Comparison of ENCODE assay signal across 16 cellular contexts in the genomic region with DNA sequence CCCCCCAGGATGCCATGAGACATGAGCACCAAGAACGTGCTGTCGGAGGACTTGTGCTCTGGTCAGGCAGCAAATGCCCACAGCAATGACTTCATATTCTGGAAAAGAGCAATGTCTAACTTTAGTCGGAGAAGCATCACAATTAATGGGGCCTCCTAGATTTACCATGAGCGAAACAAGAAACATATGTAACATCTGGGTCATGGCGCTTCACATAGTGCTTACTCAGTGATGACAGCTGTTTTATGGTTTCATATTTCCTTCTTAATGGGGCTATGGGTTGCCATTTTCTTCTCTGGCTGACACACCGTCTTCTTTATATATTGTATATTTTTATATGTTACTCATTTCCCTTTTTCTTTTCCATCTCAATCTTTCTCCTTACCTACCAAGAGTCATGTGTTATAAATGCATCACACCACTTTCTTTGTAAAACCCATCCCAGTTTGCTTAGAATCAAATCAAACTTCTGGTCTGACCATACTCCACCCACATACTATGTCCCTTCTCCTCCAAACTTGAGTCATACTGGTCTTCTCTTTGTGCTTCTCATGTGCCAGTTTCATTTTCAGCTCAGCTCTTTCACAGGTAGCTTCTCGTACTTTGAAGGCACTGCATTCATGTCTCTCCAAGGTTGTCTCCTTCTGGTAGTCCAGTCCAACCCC. TPM values are rescaled to one million over a fixed set of nuclear protein-coding genes. Genes with fewer than 3 reads are reported as not detected.
DNase-seq lines count a peak whose midpoint lies in the region; ATAC-seq and TF ChIP-seq lines count a peak whose summit lies in the region.
"Had no signal": no experiment of that assay in that cellular context is flagged by ENCODE, and none has a peak within 500 bp of the region (broad histone marks: within the 10 kb centered on the region; RNA-seq: fewer than 3 reads in every experiment).

No MANE protein-coding gene starts in this region.

- intact Hi-C loops in activated CD4-positive, alpha-beta memory T cell treated with anti-CD3 and anti-CD28 coated beads for 36 hours (cut with micrococcal nuclease) = loop anchor here (1.0 kb wide), 4 partner anchors 9 to 202 kb away; a partner anchor contains a TSS
- intact Hi-C loops in vagina (cut with DNase I) = no loop called here
- intact Hi-C loops in activated T-helper 1 cell treated with anti-CD3 and anti-CD28 coated beads, Interleukin-12 subunit alpha, Interleukin-12 subunit beta, Interleukin-2, Interleukin-4 antibody, amounts not matched to agents 30 ng/mL and 10 ng/mL and 1 ng/mL, durations not matched to agents 14 hours and 24 hours and 36 hours (cut with micrococcal nuclease) = no loop called here

- in situ Hi-C loops in GM13977 (cut with MboI; ENCODE audit: low pct_unique_long_range_greater_than_20kb, low sequenced_read_pairs, unreplicated experiment) = no loop called here

- H3K27me3 ChIP-seq in AG04450 (ENCODE audit: control insufficient read depth, insufficient read depth, low read length) (no peaks in the 10 kb centered on the region), vagina (no peaks in the 10 kb centered on the region)
- H3K27me3 ChIP-seq: SJCRH30, stomach had no signal

- H3K9me3 Mint-ChIP-seq in activated CD4-positive, alpha-beta memory T cell treated with anti-CD3 and anti-CD28 coated beads for 36 hours = no peaks in the 10 kb centered on the region
- H3K9me3 Mint-ChIP-seq in activated T-helper 1 cell treated with anti-CD3 and anti-CD28 coated beads, Interleukin-12 subunit alpha, Interleukin-12 subunit beta, Interleukin-2, Interleukin-4 antibody, amounts not matched to agents 30 ng/mL and 10 ng/mL and 1 ng/mL, durations not matched to agents 14 hours and 24 hours and 36 hours = peaks cover 3% of the 10 kb centered on the region

- H3K4me3 ChIP-seq in AG04450 (ENCODE audit: low read depth, low read length) = no peak overlapping the region
- H3K4me3 ChIP-seq in vagina = no peak overlapping the region
- H3K4me3 ChIP-seq: SJCRH30, smooth muscle cell, stomach had no signal

- CTCF ChIA-PET in AG04450 (lab: Charles Lee) = interaction anchor here (1.1 kb wide), 1 partner anchor 12 kb away, joined by 5 read pairs; no protein-coding TSS in a partner anchor
- CTCF ChIA-PET in activated CD4-positive, alpha-beta memory T cell treated with anti-CD3 and anti-CD28 coated beads for 36 hours (lab: Charles Lee) = interaction anchor here (0.7 to 1.7 kb wide), 2 partner anchors 39 to 93 kb away, joined by 5 to 6 read pairs; no protein-coding TSS in a partner anchor

- H3K4me1 Mint-ChIP-seq in activated CD4-positive, alpha-beta memory T cell treated with anti-CD3 and anti-CD28 coated beads for 36 hours (ENCODE audit: low read depth) = peaks cover 30% of the 10 kb centered on the region
- peaks cover 13% of the 10 kb centered on the region for H3K4me1 Mint-ChIP-seq in activated T-helper 1 cell treated with anti-CD3 and anti-CD28 coated beads, Interleukin-12 subunit alpha, Interleukin-12 subunit beta, Interleukin-2, Interleukin-4 antibody, amounts not matched to agents 30 ng/mL and 10 ng/mL and 1 ng/mL, durations not matched to agents 14 hours and 24 hours and 36 hours (ENCODE audit: low read depth)

- no peak for TF ChIP-seq POLR2A in vagina (IDR thresholded peaks at IDR 0.05)

- no peaks in the 10 kb centered on the region for H3K27me3 Mint-ChIP-seq in activated CD4-positive, alpha-beta memory T cell treated with anti-CD3 and anti-CD28 coated beads for 36 hours
- no peaks in the 10 kb centered on the region for H3K27me3 Mint-ChIP-seq in activated T-helper 1 cell treated with anti-CD3 and anti-CD28 coated beads, Interleukin-12 subunit alpha, Interleukin-12 subunit beta, Interleukin-2, Interleukin-4 antibody, amounts not matched to agents 30 ng/mL and 10 ng/mL and 1 ng/mL, durations not matched to agents 14 hours and 24 hours and 36 hours (ENCODE audit: insufficient read depth)

- H3K36me3 ChIP-seq in vagina = no peaks in the 10 kb centered on the region
- H3K36me3 ChIP-seq: SJCRH30, stomach had no signal

- H3K27ac ChIP-seq in AG04450 (ENCODE audit: low read depth, low read length) (peak overlapping the region; percentile 86), vagina (no peak overlapping the region)
- H3K27ac ChIP-seq: HL-60, SJCRH30, stomach had no signal

- DNase-seq in AG04450 (ENCODE audit: low read depth, low spot score) (peak; percentile 79), vagina (ENCODE audit: extremely low spot score in 2 of 2) (no peak), NCI-H446 treated with DMSO at 0.1 percent for 48 hours (lab: John Stamatoyannopoulos, UW) (no peak), GM13977 (ENCODE audit: low spot score) (no peak)
- peak; percentile 20 for DNase-seq in activated CD4-positive, alpha-beta memory T cell treated with anti-CD3 and anti-CD28 coated beads for 36 hours
- no peak for DNase-seq in activated T-helper 1 cell treated with anti-CD3 and anti-CD28 coated beads, Interleukin-12 subunit alpha, Interleukin-12 subunit beta, Interleukin-2, Interleukin-4 antibody, amounts not matched to agents 30 ng/mL and 10 ng/mL and 1 ng/mL, durations not matched to agents 14 hours and 24 hours and 36 hours (ENCODE audit: low spot score)
- DNase-seq: activated CD8-positive, alpha-beta memory T cell treated with anti-CD3 and anti-CD28 coated beads for 24 hours; hippocampal formation; NCI-H2107; stomach had no signal

- H3K4me3 Mint-ChIP-seq in activated CD4-positive, alpha-beta memory T cell treated with anti-CD3 and anti-CD28 coated beads for 36 hours = peak overlapping the region; percentile 24
- no peak overlapping the region for H3K4me3 Mint-ChIP-seq in activated T-helper 1 cell treated with anti-CD3 and anti-CD28 coated beads, Interleukin-12 subunit alpha, Interleukin-12 subunit beta, Interleukin-2, Interleukin-4 antibody, amounts not matched to agents 30 ng/mL and 10 ng/mL and 1 ng/mL, durations not matched to agents 14 hours and 24 hours and 36 hours

- ATAC-seq in GM18909 (IDR thresholded peaks at IDR 0.05; ENCODE audit: poor library complexity, unreplicated experiment) (peak; percentile 92), HG02759 (IDR thresholded peaks at IDR 0.05; ENCODE audit: unreplicated experiment) (peak; percentile 84)

- peaks cover 22% of the 10 kb centered on the region for H3K36me3 Mint-ChIP-seq in activated CD4-positive, alpha-beta memory T cell treated with anti-CD3 and anti-CD28 coated beads for 36 hours
- peaks cover 10% of the 10 kb centered on the region for H3K36me3 Mint-ChIP-seq in activated T-helper 1 cell treated with anti-CD3 and anti-CD28 coated beads, Interleukin-12 subunit alpha, Interleukin-12 subunit beta, Interleukin-2, Interleukin-4 antibody, amounts not matched to agents 30 ng/mL and 10 ng/mL and 1 ng/mL, durations not matched to agents 14 hours and 24 hours and 36 hours (ENCODE audit: low read depth)

- POLR2A ChIA-PET in AG04450 (lab: Yijun Ruan, JAX) = interaction anchor here (1.0 kb wide), 1 partner anchor 274 kb away, joined by 3 read pairs; no protein-coding TSS in a partner anchor
- POLR2A ChIA-PET in activated CD4-positive, alpha-beta memory T cell treated with anti-CD3 and anti-CD28 coated beads for 36 hours (lab: Charles Lee) = interaction anchor here (0.9 to 2.2 kb wide), 3 partner anchors 10 to 201 kb away, joined by 4 to 12 read pairs (median 4); no protein-coding TSS in a partner anchor

- no peak for TF ChIP-seq CTCF in AG04450 (IDR thresholded peaks at IDR 0.05; ENCODE audit: low read depth, low read length)
- TF ChIP-seq CTCF in vagina (IDR thresholded peaks at IDR 0.05) = no peak
- no peak for TF ChIP-seq CTCF in GM13977 (IDR thresholded peaks at IDR 0.05; ENCODE audit: extremely low read depth, insufficient read depth, missing control alignments)

- H3K9me3 ChIP-seq in AG04450 (ENCODE audit: control insufficient read depth, insufficient read depth, low read length) (no peaks in the 10 kb centered on the region), vagina (no peaks in the 10 kb centered on the region)
- H3K9me3 ChIP-seq: SJCRH30, stomach had no signal

- no peaks in the 10 kb centered on the region for H3K4me1 ChIP-seq in vagina
- H3K4me1 ChIP-seq: SJCRH30, stomach had no signal

- peak overlapping the region; percentile 76 for H3K27ac Mint-ChIP-seq in activated CD4-positive, alpha-beta memory T cell treated with anti-CD3 and anti-CD28 coated beads for 36 hours
- H3K27ac Mint-ChIP-seq in activated T-helper 1 cell treated with anti-CD3 and anti-CD28 coated beads, Interleukin-12 subunit alpha, Interleukin-12 subunit beta, Interleukin-2, Interleukin-4 antibody, amounts not matched to agents 30 ng/mL and 10 ng/mL and 1 ng/mL, durations not matched to agents 14 hours and 24 hours and 36 hours = no peak overlapping the region

RNA-seq across cellular contexts. Expression of a gene that starts 9.4 kb away (rescaled TPM):
- polyA plus RNA-seq in AG04450 (2011; rRNA removed) = 0.25 and 0.38 TPM in 2 replicates
- polyA minus RNA-seq in AG04450 (2011; rRNA and poly(A)+ RNA removed) = 0.70 TPM in 1 of 2 replicates, not detected in the other
- total RNA-seq in activated CD4-positive, alpha-beta memory T cell treated with anti-CD3 and anti-CD28 coated beads for 36 hours = not detected
- total RNA-seq in vagina = 7.4 TPM
- total RNA-seq in activated T-helper 1 cell treated with anti-CD3 and anti-CD28 coated beads, Interleukin-12 subunit alpha, Interleukin-12 subunit beta, Interleukin-2, Interleukin-4 antibody, amounts not matched to agents 30 ng/mL and 10 ng/mL and 1 ng/mL, durations not matched to agents 14 hours and 24 hours and 36 hours = not detected in 2 replicates
- total RNA-seq: SJCRH30, smooth muscle cell had no signal
- polyA plus RNA-seq: BJ had no signal

Comparison
In these comparisons a context has a peak if more than half of its experiments do, and no peak if none do; other contexts are left out.
1. DNase-seq: peak in AG04450 (single experiment) and activated CD4-positive, alpha-beta memory T cell treated with anti-CD3 and anti-CD28 coated beads for 36 hours (single experiment); none in vagina (0 of 2), NCI-H446 treated with DMSO at 0.1 percent for 48 hours (single experiment), activated T-helper 1 cell treated with anti-CD3 and anti-CD28 coated beads, Interleukin-12 subunit alpha, Interleukin-12 subunit beta, Interleukin-2, Interleukin-4 antibody, amounts not matched to agents 30 ng/mL and 10 ng/mL and 1 ng/mL, durations not matched to agents 14 hours and 24 hours and 36 hours (single experiment) and GM13977 (single experiment).